ENCODE assay signal across 15 cellular contexts in genomic region chr12:130920711-130921381, GRCh38. TPM values are rescaled to one million over a fixed set of nuclear protein-coding genes. Genes with fewer than 3 reads are reported as not detected.
DNase-seq lines count a peak whose midpoint lies in the region; ATAC-seq and TF ChIP-seq lines count a peak whose summit lies in the region.
"Had no signal": no experiment of that assay in that cellular context is flagged by ENCODE, and none has a peak within 500 bp of the region (broad histone marks: within the 10 kb centered on the region; RNA-seq: fewer than 3 reads in every experiment).

No MANE protein-coding gene starts in this region.

- H3K4me3 Mint-ChIP-seq in CD4-positive, alpha-beta memory T cell, result no peak overlapping the region
- H3K4me3 Mint-ChIP-seq: activated CD4-positive, alpha-beta T cell treated with anti-CD3 and anti-CD28 coated beads, Interleukin-2, amount 10 ng/mL, durations not matched to agents 24 days and 14 days; activated T-helper 1 cell treated with anti-CD3 and anti-CD28 coated beads, Interleukin-12 subunit alpha, Interleukin-12 subunit beta, Interleukin-2, Interleukin-4 antibody, amounts not matched to agents 30 ng/mL and 10 ng/mL and 1 ng/mL, durations not matched to agents 14 hours and 24 hours and 36 hours; T-helper 17 cell had no signal

- H3K27me3 ChIP-seq in BJ (ENCODE audit: control insufficient read depth, insufficient read depth, low read length) (no peaks in the 10 kb centered on the region), body of pancreas (no peaks in the 10 kb centered on the region), right atrium auricular region (no peaks in the 10 kb centered on the region)
- peaks cover 7% of the 10 kb centered on the region for H3K27me3 ChIP-seq in CD4-positive, alpha-beta memory T cell (ENCODE audit: insufficient read depth, low read length)

- no peaks in the 10 kb centered on the region for H3K36me3 Mint-ChIP-seq in CD4-positive, alpha-beta memory T cell

- H3K27ac ChIP-seq in body of pancreas, result no peak overlapping the region
- H3K27ac ChIP-seq in right atrium auricular region, result peak overlapping the region; percentile 70 to 83
- H3K27ac ChIP-seq in CD4-positive, alpha-beta memory T cell (ENCODE audit: low read depth, low read length), result no peak overlapping the region
- H3K27ac ChIP-seq: BLaER1 treated with 17β-estradiol and CSF1 and Interleukin-3, amounts not matched to agents 10 nM and 100 nM had no signal

- CTCF ChIA-PET in BJ (lab: Yijun Ruan, JAX), result interaction anchor here (1.0 to 1.2 kb wide), 3 partner anchors 184 to 908 kb away, joined by 3 read pairs; no protein-coding TSS in a partner anchor
- CTCF ChIA-PET in CD4-positive, alpha-beta memory T cell (lab: Charles Lee; ENCODE audit: partially characterized antibody), result no interaction called here

- peak; percentile 87 for DNase-seq in BJ (ENCODE audit: low read depth)
- peak in 3 of 4 donors; percentile 16 to 32 (median 27) for DNase-seq in body of pancreas
- peak; percentile 96 for DNase-seq in right atrium auricular region (ENCODE audit: low spot score)
- DNase-seq in stromal cell of bone marrow (ENCODE audit: low read depth), result peak; percentile 65
- no peak for DNase-seq in NCI-H2029 (lab: John Stamatoyannopoulos, UW)
- DNase-seq in mesenteric fat pad (ENCODE audit: low spot score), result no peak
- no peak for DNase-seq in CD4-positive, alpha-beta memory T cell
- DNase-seq: activated CD4-positive, alpha-beta T cell treated with anti-CD3 and anti-CD28 coated beads, Interleukin-2, amount 10 ng/mL, durations not matched to agents 24 days and 14 days; effector memory CD4-positive, alpha-beta T cell; NCI-H446 treated with DMSO at 0.1 percent for 48 hours; stimulated activated CD8-positive, alpha-beta memory T cell treated with anti-CD3 and anti-CD28 coated beads, Interleukin-4, amount 100 ng/mL, for 48 hours; T-helper 17 cell had no signal

- H3K9me3 Mint-ChIP-seq in CD4-positive, alpha-beta memory T cell, result peaks cover 0 to 6% (median 1%) of the 10 kb centered on the region in 8 donors
- H3K9me3 Mint-ChIP-seq: activated CD4-positive, alpha-beta T cell treated with anti-CD3 and anti-CD28 coated beads, Interleukin-2, amount 10 ng/mL, durations not matched to agents 24 days and 14 days; activated T-helper 1 cell treated with anti-CD3 and anti-CD28 coated beads, Interleukin-12 subunit alpha, Interleukin-12 subunit beta, Interleukin-2, Interleukin-4 antibody, amounts not matched to agents 30 ng/mL and 10 ng/mL and 1 ng/mL, durations not matched to agents 14 hours and 24 hours and 36 hours had no signal

- 35 to 59% methylated on average over 8 of the region's 8 CpGs for WGBS in body of pancreas, 2 donors

- intact Hi-C loops in body of pancreas (cut with DNase I), result loop anchor here (10.0 kb wide), 1 partner anchor 214 kb away; no protein-coding TSS in a partner anchor
- intact Hi-C loops in CD4-positive, alpha-beta memory T cell (cut with micrococcal nuclease), result no loop called here

- H3K27me3 Mint-ChIP-seq in CD4-positive, alpha-beta memory T cell, result peaks cover 33 to 48% of the 10 kb centered on the region in 2 donors

- peaks cover 0 to 4% (median 2%) of the 10 kb centered on the region in 4 donors for H3K4me1 Mint-ChIP-seq in CD4-positive, alpha-beta memory T cell
- H3K4me1 Mint-ChIP-seq: activated CD4-positive, alpha-beta T cell treated with anti-CD3 and anti-CD28 coated beads, Interleukin-2, amount 10 ng/mL, durations not matched to agents 24 days and 14 days; T-helper 17 cell had no signal

- POLR2A ChIA-PET in BJ (lab: Charles Lee), result interaction anchor here (0.6 to 1.5 kb wide), 2 partner anchors 9 to 12 kb away, joined by 8 to 9 read pairs; no protein-coding TSS in a partner anchor
- POLR2A ChIA-PET in CD4-positive, alpha-beta memory T cell (lab: Charles Lee; ENCODE audit: partially characterized antibody), result no interaction called here

- H3K36me3 ChIP-seq in BJ (ENCODE audit: control insufficient read depth, insufficient read depth, low read length) (no peaks in the 10 kb centered on the region), body of pancreas (replicated peaks in 1 of 2; ENCODE audit: insufficient read depth in 1 of 2, low read depth in 2 of 2) (no peaks in the 10 kb centered on the region), right atrium auricular region (no peaks in the 10 kb centered on the region)
- no peaks in the 10 kb centered on the region for H3K36me3 ChIP-seq in CD4-positive, alpha-beta memory T cell (ENCODE audit: insufficient read depth, low read length)
- H3K36me3 ChIP-seq: BLaER1 treated with 17β-estradiol and CSF1 and Interleukin-3, amounts not matched to agents 10 nM and 100 nM had no signal

- no peak for TF ChIP-seq CTCF in BJ (IDR thresholded peaks at IDR 0.05; ENCODE audit: insufficient read depth, low read depth, low read length)
- no peak for TF ChIP-seq CTCF in body of pancreas (IDR thresholded peaks at IDR 0.05)
- TF ChIP-seq CTCF in right atrium auricular region (IDR thresholded peaks at IDR 0.05), result no peak

- H3K27ac Mint-ChIP-seq in CD4-positive, alpha-beta memory T cell, result no peak overlapping the region
- H3K27ac Mint-ChIP-seq: activated CD4-positive, alpha-beta T cell treated with anti-CD3 and anti-CD28 coated beads, Interleukin-2, amount 10 ng/mL, durations not matched to agents 24 days and 14 days; activated T-helper 1 cell treated with anti-CD3 and anti-CD28 coated beads, Interleukin-12 subunit alpha, Interleukin-12 subunit beta, Interleukin-2, Interleukin-4 antibody, amounts not matched to agents 30 ng/mL and 10 ng/mL and 1 ng/mL, durations not matched to agents 14 hours and 24 hours and 36 hours; T-helper 17 cell had no signal

- ATAC-seq in body of pancreas (peak; percentile 47), GM19328 (IDR thresholded peaks at IDR 0.05; ENCODE audit: unreplicated experiment) (no peak)
- ATAC-seq: T-helper 17 cell had no signal

- H3K4me1 ChIP-seq in body of pancreas (peaks cover 10% of the 10 kb centered on the region), right atrium auricular region (peaks cover 0 to 10% of the 10 kb centered on the region in 2 donors)
- no peaks in the 10 kb centered on the region for H3K4me1 ChIP-seq in CD4-positive, alpha-beta memory T cell (ENCODE audit: insufficient read depth, low read length)

- H3K9me3 ChIP-seq in body of pancreas (no peaks in the 10 kb centered on the region), right atrium auricular region (no peaks in the 10 kb centered on the region)
- H3K9me3 ChIP-seq in CD4-positive, alpha-beta memory T cell (ENCODE audit: control insufficient read depth in 1 of 2, low read length in 2 of 2), result no peaks in the 10 kb centered on the region

- no peak for TF ChIP-seq POLR2A in body of pancreas (IDR thresholded peaks at IDR 0.05)

- H3K4me3 ChIP-seq in BJ (ENCODE audit: low read depth, low read length), result no peak overlapping the region
- no peak overlapping the region for H3K4me3 ChIP-seq in body of pancreas
- no peak overlapping the region for H3K4me3 ChIP-seq in right atrium auricular region
- no peak overlapping the region for H3K4me3 ChIP-seq in CD4-positive, alpha-beta memory T cell (ENCODE audit: low read length in 2 of 2)
- H3K4me3 ChIP-seq: BLaER1 treated with 17β-estradiol and CSF1 and Interleukin-3, amounts not matched to agents 10 nM and 100 nM had no signal

RNA-seq across cellular contexts. Expression of gene ADGRD1, which starts 32.9 kb away (rescaled TPM):
- polyA plus RNA-seq in BJ (2011; rRNA removed), result 40.1 and 68.5 TPM in 2 replicates
- 27.9 and 29.3 TPM in 2 replicates for polyA minus RNA-seq in BJ (2011; rRNA and poly(A)+ RNA removed)
- total RNA-seq in body of pancreas, result 1 to 10 TPM; 4.4 to 4.9 TPM
- total RNA-seq in right atrium auricular region, result 100 to 1,000 TPM; 120 to 168 TPM
- 28.5 TPM for total RNA-seq in mesenteric fat pad
- not detected for total RNA-seq in CD4-positive, alpha-beta memory T cell
- polyA plus RNA-seq in CD4-positive, alpha-beta memory T cell, result not detected

RNA-seq across cellular contexts. Expression of gene RAN, which starts 49.0 kb away (rescaled TPM):
- polyA plus RNA-seq in BJ (2011; rRNA removed), result 1,011 and 1,490 TPM in 2 replicates
- 336 and 424 TPM in 2 replicates for polyA minus RNA-seq in BJ (2011; rRNA and poly(A)+ RNA removed)
- 100 to 1,000 TPM in 1 of 2 donors, 10 to 100 TPM in 1; 79.1 to 115 TPM for total RNA-seq in body of pancreas
- 100 to 1,000 TPM; 122 to 156 TPM for total RNA-seq in right atrium auricular region
- total RNA-seq in mesenteric fat pad, result 472 TPM
- total RNA-seq in CD4-positive, alpha-beta memory T cell, result 100 to 1,000 TPM; 289 to 333 TPM
- 100 to 1,000 TPM; 750 to 868 TPM for polyA plus RNA-seq in CD4-positive, alpha-beta memory T cell

Comparison
In these comparisons a context has a peak if more than half of its experiments do, and no peak if none do; other contexts are left out.
1. DNase-seq: peak in BJ (single experiment), body of pancreas (3 of 4), right atrium auricular region (single experiment) and stromal cell of bone marrow (single experiment); none in NCI-H2029 (single experiment), mesenteric fat pad (single experiment) and CD4-positive, alpha-beta memory T cell (0 of 5).
2. H3K27ac ChIP-seq: peak in right atrium auricular region (2 of 2); none in body of pancreas (0 of 4) and CD4-positive, alpha-beta memory T cell (single experiment).
3. RNA of gene ADGRD1, which starts 32.9 kb away (total RNA-seq): 120 to 168 TPM in right atrium auricular region, 28.5 TPM in mesenteric fat pad (single experiment) and 4.4 to 4.9 TPM in body of pancreas; not detected in CD4-positive, alpha-beta memory T cell; every median in the first group is over 4 times any median in the second.